ENCODE assay signal across 1 cellular context in the genomic region with DNA sequence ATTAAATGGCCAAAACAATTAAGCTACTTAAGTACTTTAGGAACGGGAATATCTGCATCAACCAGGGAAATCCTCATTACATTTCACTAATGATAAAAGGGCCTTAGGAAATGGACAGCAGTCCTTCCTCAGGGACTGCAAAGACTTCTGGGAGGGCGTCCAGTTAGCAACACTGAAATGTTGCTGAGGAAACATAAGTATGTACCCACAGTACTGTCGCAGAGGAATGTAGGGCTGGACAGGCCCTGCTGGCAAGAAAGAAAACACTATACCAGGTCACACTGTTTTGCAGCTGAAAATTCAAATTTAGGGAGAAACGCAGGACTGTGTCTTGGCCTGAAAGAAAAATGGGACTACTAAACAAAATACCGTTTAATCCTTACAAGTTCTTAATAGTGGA.
TF ChIP-seq lines count a peak whose summit lies in the region.

No MANE protein-coding gene starts in this region.

TF ChIP-seq in K562, 482 proteins besides CTCF, POLR2A, EP300 and RAD21:
- TF ChIP-seq ELF1 (tag; IDR thresholded peaks at IDR 0.05) (no peak), MEF2A (IDR thresholded peaks at IDR 0.05; ENCODE audit: control insufficient read depth, low read depth, low read length) (no peak), ZNF586 (CRISPR knock-in tag; conservative IDR thresholded peaks at IDR 0.05) (no peak), CCAR2 (IDR thresholded peaks at IDR 0.05; ENCODE audit: low read depth, low read length) (no peak), NFIC (IDR thresholded peaks at IDR 0.05) (no peak), SRSF1 (IDR thresholded peaks at IDR 0.05; ENCODE audit: low read depth, low read length) (no peak)
- TF ChIP-seq, protein P1, sequence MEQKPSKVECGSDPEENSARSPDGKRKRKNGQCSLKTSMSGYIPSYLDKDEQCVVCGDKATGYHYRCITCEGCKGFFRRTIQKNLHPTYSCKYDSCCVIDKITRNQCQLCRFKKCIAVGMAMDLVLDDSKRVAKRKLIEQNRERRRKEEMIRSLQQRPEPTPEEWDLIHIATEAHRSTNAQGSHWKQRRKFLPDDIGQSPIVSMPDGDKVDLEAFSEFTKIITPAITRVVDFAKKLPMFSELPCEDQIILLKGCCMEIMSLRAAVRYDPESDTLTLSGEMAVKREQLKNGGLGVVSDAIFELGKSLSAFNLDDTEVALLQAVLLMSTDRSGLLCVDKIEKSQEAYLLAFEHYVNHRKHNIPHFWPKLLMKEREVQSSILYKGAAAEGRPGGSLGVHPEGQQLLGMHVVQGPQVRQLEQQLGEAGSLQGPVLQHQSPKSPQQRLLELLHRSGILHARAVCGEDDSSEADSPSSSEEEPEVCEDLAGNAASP (IDR thresholded peaks at IDR 0.05) = no peak
- TF ChIP-seq, protein P2, sequence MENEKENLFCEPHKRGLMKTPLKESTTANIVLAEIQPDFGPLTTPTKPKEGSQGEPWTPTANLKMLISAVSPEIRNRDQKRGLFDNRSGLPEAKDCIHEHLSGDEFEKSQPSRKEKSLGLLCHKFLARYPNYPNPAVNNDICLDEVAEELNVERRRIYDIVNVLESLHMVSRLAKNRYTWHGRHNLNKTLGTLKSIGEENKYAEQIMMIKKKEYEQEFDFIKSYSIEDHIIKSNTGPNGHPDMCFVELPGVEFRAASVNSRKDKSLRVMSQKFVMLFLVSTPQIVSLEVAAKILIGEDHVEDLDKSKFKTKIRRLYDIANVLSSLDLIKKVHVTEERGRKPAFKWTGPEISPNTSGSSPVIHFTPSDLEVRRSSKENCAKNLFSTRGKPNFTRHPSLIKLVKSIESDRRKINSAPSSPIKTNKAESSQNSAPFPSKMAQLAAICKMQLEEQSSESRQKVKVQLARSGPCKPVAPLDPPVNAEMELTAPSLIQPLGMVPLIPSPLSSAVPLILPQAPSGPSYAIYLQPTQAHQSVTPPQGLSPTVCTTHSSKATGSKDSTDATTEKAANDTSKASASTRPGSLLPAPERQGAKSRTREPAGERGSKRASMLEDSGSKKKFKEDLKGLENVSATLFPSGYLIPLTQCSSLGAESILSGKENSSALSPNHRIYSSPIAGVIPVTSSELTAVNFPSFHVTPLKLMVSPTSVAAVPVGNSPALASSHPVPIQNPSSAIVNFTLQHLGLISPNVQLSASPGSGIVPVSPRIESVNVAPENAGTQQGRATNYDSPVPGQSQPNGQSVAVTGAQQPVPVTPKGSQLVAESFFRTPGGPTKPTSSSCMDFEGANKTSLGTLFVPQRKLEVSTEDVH (IDR thresholded peaks at IDR 0.05; ENCODE audit: low read depth, partially characterized antibody) = no peak
- TF ChIP-seq, protein P3, sequence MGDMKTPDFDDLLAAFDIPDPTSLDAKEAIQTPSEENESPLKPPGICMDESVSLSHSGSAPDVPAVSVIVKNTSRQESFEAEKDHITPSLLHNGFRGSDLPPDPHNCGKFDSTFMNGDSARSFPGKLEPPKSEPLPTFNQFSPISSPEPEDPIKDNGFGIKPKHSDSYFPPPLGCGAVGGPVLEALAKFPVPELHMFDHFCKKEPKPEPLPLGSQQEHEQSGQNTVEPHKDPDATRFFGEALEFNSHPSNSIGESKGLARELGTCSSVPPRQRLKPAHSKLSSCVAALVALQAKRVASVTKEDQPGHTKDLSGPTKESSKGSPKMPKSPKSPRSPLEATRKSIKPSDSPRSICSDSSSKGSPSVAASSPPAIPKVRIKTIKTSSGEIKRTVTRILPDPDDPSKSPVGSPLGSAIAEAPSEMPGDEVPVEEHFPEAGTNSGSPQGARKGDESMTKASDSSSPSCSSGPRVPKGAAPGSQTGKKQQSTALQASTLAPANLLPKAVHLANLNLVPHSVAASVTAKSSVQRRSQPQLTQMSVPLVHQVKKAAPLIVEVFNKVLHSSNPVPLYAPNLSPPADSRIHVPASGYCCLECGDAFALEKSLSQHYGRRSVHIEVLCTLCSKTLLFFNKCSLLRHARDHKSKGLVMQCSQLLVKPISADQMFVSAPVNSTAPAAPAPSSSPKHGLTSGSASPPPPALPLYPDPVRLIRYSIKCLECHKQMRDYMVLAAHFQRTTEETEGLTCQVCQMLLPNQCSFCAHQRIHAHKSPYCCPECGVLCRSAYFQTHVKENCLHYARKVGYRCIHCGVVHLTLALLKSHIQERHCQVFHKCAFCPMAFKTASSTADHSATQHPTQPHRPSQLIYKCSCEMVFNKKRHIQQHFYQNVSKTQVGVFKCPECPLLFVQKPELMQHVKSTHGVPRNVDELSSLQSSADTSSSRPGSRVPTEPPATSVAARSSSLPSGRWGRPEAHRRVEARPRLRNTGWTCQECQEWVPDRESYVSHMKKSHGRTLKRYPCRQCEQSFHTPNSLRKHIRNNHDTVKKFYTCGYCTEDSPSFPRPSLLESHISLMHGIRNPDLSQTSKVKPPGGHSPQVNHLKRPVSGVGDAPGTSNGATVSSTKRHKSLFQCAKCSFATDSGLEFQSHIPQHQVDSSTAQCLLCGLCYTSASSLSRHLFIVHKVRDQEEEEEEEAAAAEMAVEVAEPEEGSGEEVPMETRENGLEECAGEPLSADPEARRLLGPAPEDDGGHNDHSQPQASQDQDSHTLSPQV (IDR thresholded peaks at IDR 0.05) = no peak
